ENCODE assay signal across 28 cellular contexts in genomic region chr11:57224126-57224525, GRCh38. TPM values are rescaled to one million over a fixed set of nuclear protein-coding genes. Genes with fewer than 3 reads are reported as not detected.
"Had no signal": no experiment of that assay in that cellular context is flagged by ENCODE, and none has a peak within 500 bp of the region (broad histone marks: within the 10 kb centered on the region; RNA-seq: fewer than 3 reads in every experiment).

No MANE protein-coding gene starts in this region.

- H3K27ac Mint-ChIP-seq: activated CD4-positive, alpha-beta T cell treated with anti-CD3 and anti-CD28 coated beads, Interleukin-2, amount 10 ng/mL, durations not matched to agents 7 days and 5 days; activated CD8-positive, alpha-beta T cell treated with anti-CD3 and anti-CD28 coated beads, Interleukin-2, amount 10 ng/mL, durations not matched to agents 7 days and 5 days; activated naive CD4-positive, alpha-beta T cell treated with anti-CD3 and anti-CD28 coated beads for 36 hours; activated naive CD4-positive, alpha-beta T cell treated with anti-CD3 and anti-CD28 coated beads, Interleukin-2, amount 50 U/mL, for 72 hours; activated T-helper 1 cell treated with anti-CD3 and anti-CD28 coated beads, Interleukin-12 subunit alpha, Interleukin-12 subunit beta, Interleukin-2, Interleukin-4 antibody, amounts not matched to agents 30 ng/mL and 10 ng/mL and 1 ng/mL, durations not matched to agents 14 hours and 24 hours and 36 hours had no signal

- H3K4me1 Mint-ChIP-seq: activated CD4-positive, alpha-beta T cell treated with anti-CD3 and anti-CD28 coated beads, Interleukin-2, amount 10 ng/mL, durations not matched to agents 7 days and 5 days had no signal

- H3K4me3 ChIP-seq: adrenal gland, body of pancreas, breast epithelium, SJCRH30, SK-N-MC had no signal

- H3K27me3 ChIP-seq: adrenal gland, body of pancreas, breast epithelium, SJCRH30 had no signal

- H3K36me3 ChIP-seq: adrenal gland, breast epithelium, SJCRH30 had no signal

- H3K9me3 ChIP-seq: adrenal gland, body of pancreas, breast epithelium, SJCRH30 had no signal

- H3K4me1 ChIP-seq: adrenal gland, body of pancreas, breast epithelium, SJCRH30 had no signal

- H3K4me3 Mint-ChIP-seq: activated CD4-positive, alpha-beta T cell treated with anti-CD3 and anti-CD28 coated beads, Interleukin-2, amount 10 ng/mL, durations not matched to agents 7 days and 5 days; activated CD8-positive, alpha-beta T cell treated with anti-CD3 and anti-CD28 coated beads, Interleukin-2, amount 10 ng/mL, durations not matched to agents 7 days and 5 days; activated naive CD4-positive, alpha-beta T cell treated with anti-CD3 and anti-CD28 coated beads for 36 hours; activated T-cell treated with anti-CD3 and anti-CD28 coated beads, Interleukin-2, amount 50 U/mL, for 4 hours; activated T-helper 1 cell treated with anti-CD3 and anti-CD28 coated beads, Interleukin-12 subunit alpha, Interleukin-12 subunit beta, Interleukin-2, Interleukin-4 antibody, amounts not matched to agents 30 ng/mL and 10 ng/mL and 1 ng/mL, durations not matched to agents 14 hours and 24 hours and 36 hours had no signal

- H3K9me3 Mint-ChIP-seq: activated CD4-positive, alpha-beta T cell treated with anti-CD3 and anti-CD28 coated beads, Interleukin-2, amount 10 ng/mL, durations not matched to agents 7 days and 5 days; activated naive CD4-positive, alpha-beta T cell treated with anti-CD3 and anti-CD28 coated beads for 36 hours; activated naive CD4-positive, alpha-beta T cell treated with anti-CD3 and anti-CD28 coated beads, Interleukin-2, amount 50 U/mL, for 72 hours; activated T-cell treated with anti-CD3 and anti-CD28 coated beads, Interleukin-2, amount 50 U/mL, for 4 hours; activated T-helper 1 cell treated with anti-CD3 and anti-CD28 coated beads, Interleukin-12 subunit alpha, Interleukin-12 subunit beta, Interleukin-2, Interleukin-4 antibody, amounts not matched to agents 30 ng/mL and 10 ng/mL and 1 ng/mL, durations not matched to agents 14 hours and 24 hours and 36 hours had no signal

- H3K36me3 Mint-ChIP-seq: activated naive CD4-positive, alpha-beta T cell treated with anti-CD3 and anti-CD28 coated beads, Interleukin-2, amount 50 U/mL, for 72 hours had no signal

- DNase-seq: activated CD4-positive, alpha-beta T cell treated with anti-CD3 and anti-CD28 coated beads, Interleukin-2, amount 10 ng/mL, durations not matched to agents 7 days and 5 days; activated CD4-positive, alpha-beta T cell treated with anti-CD3 and anti-CD28 coated beads, Interleukin-2, amount 50 U/mL, for 48 hours; activated CD8-positive, alpha-beta T cell treated with anti-CD3 and anti-CD28 coated beads, Interleukin-2, amount 10 ng/mL, durations not matched to agents 7 days and 5 days; activated gamma-delta T cell treated with Interleukin-2 at 50 U/mL for 16 hours; activated naive CD4-positive, alpha-beta T cell treated with anti-CD3 and anti-CD28 coated beads for 36 hours; activated T-cell treated with anti-CD3 and anti-CD28 coated beads for 4 hours; activated T-cell treated with anti-CD3 and anti-CD28 coated beads, Interleukin-2, amount 50 U/mL, for 4 hours; adrenal gland; body of pancreas; Karpas-422; KBM-7; NCI-H1105; NCI-H1417 treated with DMSO at 0.1 percent for 48 hours; NCI-H187 treated with DMSO at 0.1 percent for 48 hours; NCI-H2081; NCI-H524 treated with DMSO at 0.1 percent for 48 hours; SHP77; SJCRH30 had no signal

- H3K27ac ChIP-seq: adrenal gland, body of pancreas, breast epithelium, SJCRH30, SK-N-MC had no signal

RNA-seq across cellular contexts. Expression of gene APLNR, which starts 12.9 kb away (rescaled TPM):
- total RNA-seq: activated CD4-positive, alpha-beta T cell treated with anti-CD3 and anti-CD28 coated beads, Interleukin-2, amount 10 ng/mL, durations not matched to agents 7 days and 5 days; activated CD8-positive, alpha-beta T cell treated with anti-CD3 and anti-CD28 coated beads, Interleukin-2, amount 10 ng/mL, durations not matched to agents 7 days and 5 days; activated naive CD4-positive, alpha-beta T cell treated with anti-CD3 and anti-CD28 coated beads for 36 hours; activated naive CD4-positive, alpha-beta T cell treated with anti-CD3 and anti-CD28 coated beads, Interleukin-2, amount 50 U/mL, for 72 hours; activated T-cell treated with anti-CD3 and anti-CD28 coated beads, Interleukin-2, amount 50 U/mL, for 4 hours; activated T-helper 1 cell treated with anti-CD3 and anti-CD28 coated beads, Interleukin-12 subunit alpha, Interleukin-12 subunit beta, Interleukin-2, Interleukin-4 antibody, amounts not matched to agents 30 ng/mL and 10 ng/mL and 1 ng/mL, durations not matched to agents 14 hours and 24 hours and 36 hours; astrocyte; MCF 10A; NCI-H460; RPMI7951; T-helper 1 cell treated with Interleukin-12 subunit alpha and Interleukin-12 subunit beta and Interleukin-4 antibody, amounts not matched to agents 30 ng/mL and 1 ng/mL, for 36 hours; T-helper 2 cell treated with Interferon-gamma antibody and Interleukin-4, amounts not matched to agents 100 ng/mL and 5 ng/mL, for 36 hours had no signal

RNA-seq across cellular contexts. Expression of gene LRRC55, which starts 42.4 kb away (rescaled TPM):
- total RNA-seq: activated CD4-positive, alpha-beta T cell treated with anti-CD3 and anti-CD28 coated beads, Interleukin-2, amount 10 ng/mL, durations not matched to agents 7 days and 5 days; activated CD8-positive, alpha-beta T cell treated with anti-CD3 and anti-CD28 coated beads, Interleukin-2, amount 10 ng/mL, durations not matched to agents 7 days and 5 days; activated naive CD4-positive, alpha-beta T cell treated with anti-CD3 and anti-CD28 coated beads for 36 hours; activated naive CD4-positive, alpha-beta T cell treated with anti-CD3 and anti-CD28 coated beads, Interleukin-2, amount 50 U/mL, for 72 hours; activated T-cell treated with anti-CD3 and anti-CD28 coated beads, Interleukin-2, amount 50 U/mL, for 4 hours; activated T-helper 1 cell treated with anti-CD3 and anti-CD28 coated beads, Interleukin-12 subunit alpha, Interleukin-12 subunit beta, Interleukin-2, Interleukin-4 antibody, amounts not matched to agents 30 ng/mL and 10 ng/mL and 1 ng/mL, durations not matched to agents 14 hours and 24 hours and 36 hours; astrocyte; body of pancreas; breast epithelium; MCF 10A; NCI-H460; RPMI7951; SJCRH30; T-helper 1 cell treated with Interleukin-12 subunit alpha and Interleukin-12 subunit beta and Interleukin-4 antibody, amounts not matched to agents 30 ng/mL and 1 ng/mL, for 36 hours; T-helper 2 cell treated with Interferon-gamma antibody and Interleukin-4, amounts not matched to agents 100 ng/mL and 5 ng/mL, for 36 hours had no signal
